In the genomic region with DNA sequence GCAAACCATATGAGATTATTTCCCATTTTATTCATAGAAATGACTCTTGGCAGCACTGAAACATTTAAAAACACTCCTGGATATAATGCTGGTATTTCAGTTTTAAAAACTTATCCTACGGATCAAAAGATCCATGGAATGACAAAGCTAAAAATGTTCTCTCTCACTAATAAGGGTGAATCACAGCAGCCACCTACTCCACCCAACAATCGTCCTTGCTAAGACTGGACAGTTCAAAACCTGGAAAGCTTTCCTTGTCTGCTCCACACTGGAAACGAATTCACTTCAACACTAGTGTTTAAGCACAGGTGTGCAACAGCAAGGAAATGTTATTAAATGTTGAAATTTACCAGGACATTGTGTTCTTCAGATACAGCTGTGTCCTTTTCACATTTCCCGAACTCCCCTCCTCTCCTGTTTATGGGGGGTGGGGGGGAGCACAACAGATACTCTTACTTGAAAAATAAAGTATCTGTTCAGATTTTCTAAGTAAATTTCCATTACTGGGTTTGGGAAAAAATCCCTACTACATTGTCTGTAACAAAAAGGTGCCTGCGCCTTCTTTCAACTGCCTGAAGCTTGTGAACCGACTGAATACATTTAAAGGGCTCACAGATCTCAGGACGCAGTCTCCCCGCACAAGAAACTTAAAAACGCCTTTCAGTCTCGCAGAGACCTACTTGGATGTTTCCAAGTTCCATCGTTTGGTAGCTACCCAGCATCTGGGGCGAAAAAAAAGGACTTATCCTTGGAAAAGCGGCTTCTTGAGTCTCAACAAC, we compare ENCODE assay signal across 8 cellular contexts. TPM values are rescaled to one million over a fixed set of nuclear protein-coding genes. Genes with fewer than 3 reads are reported as not detected.
DNase-seq lines count a peak whose midpoint lies in the region; ATAC-seq and TF ChIP-seq lines count a peak whose summit lies in the region.

No MANE protein-coding gene starts in this region.

- H3K4me1 ChIP-seq in NT2/D1 (ENCODE audit: insufficient read depth, insufficient read length), result no peaks in the 10 kb centered on the region
- H3K4me1 ChIP-seq in duodenal mucosa (ENCODE audit: control insufficient read depth in 1 of 2, insufficient read depth in 2 of 2, low read length in 2 of 2), result peaks cover 27 to 31% of the 10 kb centered on the region in 2 donors

- H3K9ac ChIP-seq in NT2/D1 (ENCODE audit: insufficient read length, low read depth) (peak overlapping the region; percentile 97), duodenal mucosa (ENCODE audit: low read depth in 1 of 2, low read length in 2 of 2) (peak overlapping the region; percentile 77 to 99)

- DNase-seq in GM12864 (ENCODE audit: low read depth) (no peak), NT2/D1 (ENCODE audit: low read depth, low spot score) (no peak), myocyte (ENCODE audit: low read depth) (peak; percentile 56), NOMO-1 treated with DMSO at 0.1 percent for 48 hours (lab: John Stamatoyannopoulos, UW; ENCODE audit: unreplicated experiment) (no peak), midbrain (lab: John Stamatoyannopoulos, UW) (no peak), cerebellar nuclear complex (lab: John Stamatoyannopoulos, UW) (no peak)

- H3K27ac ChIP-seq in duodenal mucosa (ENCODE audit: low read depth, low read length), result peak overlapping the region; percentile 89

- no peaks in the 10 kb centered on the region for H3K27me3 ChIP-seq in NT2/D1 (ENCODE audit: insufficient read depth, insufficient read length)
- no peaks in the 10 kb centered on the region for H3K27me3 ChIP-seq in duodenal mucosa (ENCODE audit: control insufficient read depth in 1 of 2, insufficient read depth in 2 of 2, low read length in 2 of 2)

- H3K36me3 ChIP-seq in NT2/D1 (ENCODE audit: insufficient read depth, insufficient read length, low read length) (peaks cover 49% of the 10 kb centered on the region), duodenal mucosa (ENCODE audit: control insufficient read depth in 1 of 2, insufficient read depth in 2 of 2, low read length in 2 of 2) (peaks cover 6 to 16% of the 10 kb centered on the region in 2 donors)

- H3K9me3 ChIP-seq in NT2/D1 (ENCODE audit: insufficient read depth, low read length), result no peaks in the 10 kb centered on the region
- no peaks in the 10 kb centered on the region for H3K9me3 ChIP-seq in duodenal mucosa (ENCODE audit: control insufficient read depth in 1 of 2, low read length in 2 of 2)

- no peak for TF ChIP-seq CTCF in GM12864 (IDR thresholded peaks at IDR 0.05; ENCODE audit: low read depth, low read length, missing control alignments)

- no peak for ATAC-seq in GM19452 (IDR thresholded peaks at IDR 0.05; ENCODE audit: unreplicated experiment)

- H3K4me3 ChIP-seq in GM12864 (ENCODE audit: low read depth, low read length) (peak overlapping the region; percentile 97), NT2/D1 (ENCODE audit: insufficient read length, low read depth) (peak overlapping the region; percentile 91), duodenal mucosa (ENCODE audit: low read depth in 1 of 2, low read length in 2 of 2) (peak overlapping the region; percentile 94 to 99)

RNA-seq across cellular contexts. Expression of gene YWHAQ, which starts 1.4 kb away (rescaled TPM):
- total RNA-seq in myocyte, result 194 and 222 TPM in 2 replicates
- 199 TPM for polyA plus RNA-seq in myocyte (2012)
